Comparison of ENCODE assay signal across 1 cellular context in genomic region chr10:109957092-109957797, GRCh38.
TF ChIP-seq lines count a peak whose summit lies in the region.

No MANE protein-coding gene starts in this region.

TF ChIP-seq in GM12878, 131 proteins besides CTCF, POLR2A, EP300 and RAD21 (continued from another document):
- TF ChIP-seq ATF2 (IDR thresholded peaks at IDR 0.05; ENCODE audit: low read length) (peak; percentile 73; the same call in 1 of the 2 replicates), POU2F2 (IDR thresholded peaks at IDR 0.05; ENCODE audit: borderline replicate concordance, low read depth, low read length) (peak; percentile 72; the same call in 1 of the 3 replicates), SMARCA5 (IDR thresholded peaks at IDR 0.05) (no peak), USF1 (IDR thresholded peaks at IDR 0.05; ENCODE audit: borderline replicate concordance, extremely low read length, insufficient read depth, low read depth, low read length) (peak; percentile 51), RAD51 (IDR thresholded peaks at IDR 0.05) (peak; percentile 74; the same call in 1 of the 2 replicates), BHLHE40 (IDR thresholded peaks at IDR 0.05; ENCODE audit: borderline replicate concordance in 1 of 2, low read depth in 2 of 2, low read length in 1 of 2) (peak; percentile 70 to 79), RCOR1 (conservative IDR thresholded peaks at IDR 0.05; ENCODE audit: low read depth, low read length) (no peak), SKIL (IDR thresholded peaks at IDR 0.05; ENCODE audit: low read depth, poor library complexity, severe bottlenecking) (peak; percentile 40), BCL3 (IDR thresholded peaks at IDR 0.05; ENCODE audit: borderline replicate concordance, insufficient read depth, low read depth, low read length, poor library complexity, severe bottlenecking) (peak; percentile 16)
